ENCODE assay signal across 31 cellular contexts in genomic region chr9:9177081-9177480, GRCh38.
"Had no signal": no experiment of that assay in that cellular context is flagged by ENCODE, and none has a peak within 500 bp of the region (broad histone marks: within the 10 kb centered on the region; RNA-seq: fewer than 3 reads in every experiment).

No MANE protein-coding gene starts in this region.

- H3K27me3 Mint-ChIP-seq: activated CD4-positive, alpha-beta memory T cell treated with anti-CD3 and anti-CD28 coated beads for 36 hours; activated CD8-positive, alpha-beta memory T cell treated with anti-CD3 and anti-CD28 coated beads, Interleukin-2, amount 10 ng/mL, durations not matched to agents 7 days and 5 days; activated naive CD8-positive, alpha-beta T cell treated with anti-CD3 and anti-CD28 coated beads for 36 hours; activated naive CD8-positive, alpha-beta T cell treated with anti-CD3 and anti-CD28 coated beads, Interleukin-2, amount 50 U/mL, for 24 hours; effector memory CD8-positive, alpha-beta T cell had no signal

- H3K4me3 Mint-ChIP-seq: activated CD4-positive, alpha-beta memory T cell treated with anti-CD3 and anti-CD28 coated beads for 36 hours; activated CD8-positive, alpha-beta memory T cell treated with anti-CD3 and anti-CD28 coated beads, Interleukin-2, amount 10 ng/mL, durations not matched to agents 7 days and 5 days; activated CD8-positive, alpha-beta T cell treated with anti-CD3 and anti-CD28 coated beads, Interleukin-2, amount 10 ng/mL, durations not matched to agents 7 days and 5 days; activated naive CD4-positive, alpha-beta T cell treated with anti-CD3 and anti-CD28 coated beads for 36 hours; activated naive CD4-positive, alpha-beta T cell treated with anti-CD3 and anti-CD28 coated beads, Interleukin-2, amount 50 U/mL, for 24 hours; activated naive CD8-positive, alpha-beta T cell treated with anti-CD3 and anti-CD28 coated beads for 36 hours; activated naive CD8-positive, alpha-beta T cell treated with anti-CD3 and anti-CD28 coated beads, Interleukin-2, amount 50 U/mL, for 24 hours; activated T-helper 1 cell treated with anti-CD3 and anti-CD28 coated beads, Interleukin-12 subunit alpha, Interleukin-12 subunit beta, Interleukin-2, Interleukin-4 antibody, amounts not matched to agents 30 ng/mL and 10 ng/mL and 1 ng/mL, durations not matched to agents 14 hours and 24 hours and 36 hours; effector memory CD8-positive, alpha-beta T cell; WTC11 had no signal

- H3K36me3 Mint-ChIP-seq: activated CD4-positive, alpha-beta memory T cell treated with anti-CD3 and anti-CD28 coated beads for 36 hours; activated CD8-positive, alpha-beta memory T cell treated with anti-CD3 and anti-CD28 coated beads, Interleukin-2, amount 10 ng/mL, durations not matched to agents 7 days and 5 days; activated naive CD4-positive, alpha-beta T cell treated with anti-CD3 and anti-CD28 coated beads, Interleukin-2, amount 50 U/mL, for 24 hours; activated naive CD8-positive, alpha-beta T cell treated with anti-CD3 and anti-CD28 coated beads for 36 hours; WTC11 had no signal

- DNase-seq: activated CD4-positive, alpha-beta memory T cell treated with anti-CD3 and anti-CD28 coated beads for 36 hours; activated CD4-positive, alpha-beta T cell treated with anti-CD3 and anti-CD28 coated beads for 48 hours; activated CD8-positive, alpha-beta memory T cell treated with anti-CD3 and anti-CD28 coated beads, Interleukin-2, amount 10 ng/mL, durations not matched to agents 7 days and 5 days; activated CD8-positive, alpha-beta memory T cell treated with anti-CD3 and anti-CD28 coated beads, Interleukin-2, amount 50 U/mL, for 4 hours; activated CD8-positive, alpha-beta T cell treated with anti-CD3 and anti-CD28 coated beads, Interleukin-2, amount 10 ng/mL, durations not matched to agents 7 days and 5 days; activated effector memory CD4-positive, alpha-beta T cell treated with anti-CD3 and anti-CD28 coated beads, Interleukin-2, amount 50 U/mL, for 16 hours; activated naive CD4-positive, alpha-beta T cell treated with anti-CD3 and anti-CD28 coated beads for 36 hours; activated naive CD8-positive, alpha-beta T cell treated with anti-CD3 and anti-CD28 coated beads for 36 hours; activated naive CD8-positive, alpha-beta T cell treated with anti-CD3 and anti-CD28 coated beads, Interleukin-2, amount 50 U/mL, for 24 hours; activated T-cell treated with anti-CD3 and anti-CD28 coated beads, Interleukin-2, amount 50 U/mL, for 1 hour; activated T-cell treated with anti-CD3 and anti-CD28 coated beads, Interleukin-2, amount 50 U/mL, for 48 hours; adrenal gland; amygdala; aorta; body of pancreas; caudate nucleus; cortex of kidney; dermis blood vessel endothelial cell; effector CD4-positive, alpha-beta T cell; effector memory CD8-positive, alpha-beta T cell; erythroblast; gastrocnemius medialis; glutamatergic neuron; heart left ventricle; T-helper 2 cell had no signal

- H3K27ac Mint-ChIP-seq: activated CD4-positive, alpha-beta memory T cell treated with anti-CD3 and anti-CD28 coated beads for 36 hours; activated CD8-positive, alpha-beta memory T cell treated with anti-CD3 and anti-CD28 coated beads, Interleukin-2, amount 10 ng/mL, durations not matched to agents 7 days and 5 days; activated CD8-positive, alpha-beta T cell treated with anti-CD3 and anti-CD28 coated beads, Interleukin-2, amount 10 ng/mL, durations not matched to agents 7 days and 5 days; activated naive CD4-positive, alpha-beta T cell treated with anti-CD3 and anti-CD28 coated beads for 36 hours; activated naive CD4-positive, alpha-beta T cell treated with anti-CD3 and anti-CD28 coated beads, Interleukin-2, amount 50 U/mL, for 24 hours; activated naive CD8-positive, alpha-beta T cell treated with anti-CD3 and anti-CD28 coated beads for 36 hours; activated naive CD8-positive, alpha-beta T cell treated with anti-CD3 and anti-CD28 coated beads, Interleukin-2, amount 50 U/mL, for 24 hours; activated T-helper 1 cell treated with anti-CD3 and anti-CD28 coated beads, Interleukin-12 subunit alpha, Interleukin-12 subunit beta, Interleukin-2, Interleukin-4 antibody, amounts not matched to agents 30 ng/mL and 10 ng/mL and 1 ng/mL, durations not matched to agents 14 hours and 24 hours and 36 hours; activated T-helper 2 cell treated with anti-CD3 and anti-CD28 coated beads, Interferon-gamma antibody, Interleukin-2, Interleukin-4, amounts not matched to agents 10 μg/mL and 5 μg/mL and 100 μg/mL, durations not matched to agents 14 hours and 24 hours and 36 hours; effector memory CD8-positive, alpha-beta T cell; WTC11 had no signal

- ATAC-seq: activated CD8-positive, alpha-beta memory T cell treated with anti-CD3 and anti-CD28 coated beads, Interleukin-2, amount 10 ng/mL, durations not matched to agents 7 days and 5 days; activated CD8-positive, alpha-beta T cell treated with anti-CD3 and anti-CD28 coated beads, Interleukin-2, amount 10 ng/mL, durations not matched to agents 7 days and 5 days; activated naive CD8-positive, alpha-beta T cell treated with anti-CD3 and anti-CD28 coated beads, Interleukin-2, amount 50 U/mL, for 24 hours; body of pancreas; effector memory CD8-positive, alpha-beta T cell; foreskin keratinocyte; gastrocnemius medialis; heart left ventricle; WTC11 had no signal

- H3K4me1 Mint-ChIP-seq: activated CD8-positive, alpha-beta memory T cell treated with anti-CD3 and anti-CD28 coated beads, Interleukin-2, amount 10 ng/mL, durations not matched to agents 7 days and 5 days; activated naive CD4-positive, alpha-beta T cell treated with anti-CD3 and anti-CD28 coated beads, Interleukin-2, amount 50 U/mL, for 24 hours; activated naive CD8-positive, alpha-beta T cell treated with anti-CD3 and anti-CD28 coated beads for 36 hours; activated naive CD8-positive, alpha-beta T cell treated with anti-CD3 and anti-CD28 coated beads, Interleukin-2, amount 50 U/mL, for 24 hours had no signal

- H3K9me3 Mint-ChIP-seq: activated naive CD8-positive, alpha-beta T cell treated with anti-CD3 and anti-CD28 coated beads for 36 hours; activated T-helper 1 cell treated with anti-CD3 and anti-CD28 coated beads, Interleukin-12 subunit alpha, Interleukin-12 subunit beta, Interleukin-2, Interleukin-4 antibody, amounts not matched to agents 30 ng/mL and 10 ng/mL and 1 ng/mL, durations not matched to agents 14 hours and 24 hours and 36 hours had no signal

- H3K4me3 ChIP-seq: adrenal gland, body of pancreas, esophagus muscularis mucosa, gastrocnemius medialis, heart left ventricle had no signal
